ENCODE assay signal across 15 cellular contexts in genomic region chr5:31921852-31922305, GRCh38.
DNase-seq lines count a peak whose midpoint lies in the region; ATAC-seq and TF ChIP-seq lines count a peak whose summit lies in the region.
"Had no signal": no experiment of that assay in that cellular context is flagged by ENCODE, and none has a peak within 500 bp of the region (broad histone marks: within the 10 kb centered on the region; RNA-seq: fewer than 3 reads in every experiment).

No MANE protein-coding gene starts in this region.

- H3K4me3 ChIP-seq in brain microvascular endothelial cell (ENCODE audit: low read depth, low read length), result no peak overlapping the region
- H3K4me3 ChIP-seq: uterus had no signal

- peak; percentile 78 for DNase-seq in Daoy (ENCODE audit: low read depth)
- peak; percentile 41 for DNase-seq in LHCN-M2 (ENCODE audit: low read depth)
- peak; percentile 56 for DNase-seq in brain microvascular endothelial cell
- DNase-seq in kidney tubule cell (ENCODE audit: low spot score), result peak; percentile 72
- no peak for DNase-seq in KBM-7
- DNase-seq in HT-29 (ENCODE audit: low spot score), result no peak
- DNase-seq in GM20000 (ENCODE audit: low spot score), result no peak
- DNase-seq: activated CD4-positive, alpha-beta T cell treated with anti-CD3 and anti-CD28 coated beads for 1 hour; amniotic stem cell; KG1; NCI-H2029 treated with DMSO at 0.1 percent for 48 hours; uterus had no signal

- no peaks in the 10 kb centered on the region for H3K36me3 ChIP-seq in brain microvascular endothelial cell (replicated peaks)
- H3K36me3 ChIP-seq: uterus had no signal

- in situ Hi-C loops in brain microvascular endothelial cell (cut with HindIII; ENCODE audit: low pct_ligation_motif_present, low sequenced_read_pairs) (no loop called here), KBM-7 (cut with MboI; ENCODE audit: low pct_unique_long_range_greater_than_20kb, low sequenced_read_pairs) (no loop called here)

- H3K27ac ChIP-seq in brain microvascular endothelial cell, result no peak overlapping the region
- H3K27ac ChIP-seq: uterus had no signal

- no peak for ATAC-seq in GM19324 (IDR thresholded peaks at IDR 0.05; ENCODE audit: low FRiP score, unreplicated experiment)
- ATAC-seq: SK-N-SH treated with all-trans-retinoic acid at 6 μM for 48 hours; stimulated activated effector memory CD8-positive, alpha-beta T cell treated with anti-CD3 and anti-CD28 coated beads, Interleukin-12 subunit alpha, Interleukin-12 subunit beta, amount 100 ng/mL, for 72 hours had no signal

- no peaks in the 10 kb centered on the region for H3K27me3 ChIP-seq in brain microvascular endothelial cell (replicated peaks)
- H3K27me3 ChIP-seq: uterus had no signal

- TF ChIP-seq CTCF in brain microvascular endothelial cell (IDR thresholded peaks at IDR 0.05; ENCODE audit: low read depth, low read length, missing control alignments) (no peak), GM20000 (IDR thresholded peaks at IDR 0.05; ENCODE audit: extremely low read depth, missing control alignments) (no peak)

Comparison
In these comparisons a context has a peak if more than half of its experiments do, and no peak if none do; other contexts are left out.
1. DNase-seq: peak in Daoy (single experiment), LHCN-M2 (single experiment), brain microvascular endothelial cell (single experiment) and kidney tubule cell (single experiment); none in KBM-7 (single experiment), HT-29 (single experiment) and GM20000 (single experiment).